8 cellular contexts compared by ENCODE assay signal in the genomic region with DNA sequence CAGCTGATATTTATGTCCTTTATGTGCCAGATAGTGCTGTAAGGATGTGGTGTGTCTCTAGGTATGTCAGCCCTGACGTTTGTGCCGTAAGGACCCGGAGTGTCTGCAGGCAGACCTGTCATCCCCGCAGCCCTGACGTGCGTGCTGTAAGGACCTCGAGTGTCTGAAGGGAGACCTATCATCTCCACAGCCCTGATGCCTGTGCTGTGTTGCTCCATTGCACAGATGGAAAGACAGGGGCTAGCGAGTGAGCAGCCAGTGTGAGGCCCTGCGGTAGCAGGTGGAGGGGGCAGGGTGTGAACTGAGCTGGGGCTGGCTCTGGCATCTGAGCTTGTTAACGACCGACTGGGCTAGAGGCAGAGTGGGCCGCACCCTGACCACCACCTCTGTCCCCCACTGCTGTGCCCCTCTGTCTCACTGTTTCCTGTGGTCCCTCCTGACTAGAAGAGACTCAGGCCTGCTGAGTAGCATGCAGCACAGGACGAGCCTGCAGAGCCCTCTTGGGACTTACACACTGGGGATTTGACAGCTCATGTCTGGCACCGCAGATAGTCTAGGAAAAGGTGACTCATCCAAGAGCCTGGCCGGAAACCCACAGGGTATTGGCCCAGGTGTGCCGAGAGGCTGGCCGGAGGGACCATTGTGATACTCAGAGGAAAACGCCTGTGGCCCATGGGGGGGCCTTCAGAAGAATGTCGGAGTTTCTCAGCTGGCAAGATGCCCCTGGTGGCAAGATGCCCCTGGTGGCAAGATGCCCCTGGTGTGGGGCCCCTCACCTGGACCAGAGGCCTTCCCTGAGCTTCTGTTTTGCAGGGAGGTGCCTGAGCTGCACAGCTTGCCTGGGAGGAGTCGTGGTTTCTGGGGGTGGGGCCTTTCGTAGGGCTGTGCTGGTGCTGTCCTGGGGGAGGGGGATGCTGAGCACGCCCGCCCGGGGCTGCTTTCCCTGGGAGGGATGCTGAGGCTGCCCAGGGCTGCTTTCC. TPM values are rescaled to one million over a fixed set of nuclear protein-coding genes. Genes with fewer than 3 reads are reported as not detected.
DNase-seq lines count a peak whose midpoint lies in the region; ATAC-seq and TF ChIP-seq lines count a peak whose summit lies in the region.

No MANE protein-coding gene starts in this region.

- no peak overlapping the region for H3K4me3 ChIP-seq in AG09309 (ENCODE audit: control insufficient read depth, low read depth, low read length)
- H3K4me3 ChIP-seq in gastroesophageal sphincter: peak overlapping the region in 1 of 2 donors; percentile 11
- no peak overlapping the region for H3K4me3 ChIP-seq in sigmoid colon

- peak; percentile 55 for DNase-seq in AG09309 (ENCODE audit: low read depth)
- peak; percentile 61 for DNase-seq in NCI-H460 (ENCODE audit: extremely low read depth, low read depth)
- peak; percentile 73 for DNase-seq in activated T-cell treated with anti-CD3 and anti-CD28 coated beads, Interleukin-2, amount 50 U/mL, for 24 hours
- peak; percentile 86 for DNase-seq in sigmoid colon
- no peak for DNase-seq in hypothalamus (lab: John Stamatoyannopoulos, UW)

- H3K36me3 ChIP-seq in gastroesophageal sphincter (no peaks in the 10 kb centered on the region), sigmoid colon (no peaks in the 10 kb centered on the region)

- intact Hi-C loops in sigmoid colon (cut with DNase I): no loop called here

- TF ChIP-seq POLR2A in gastroesophageal sphincter (IDR thresholded peaks at IDR 0.05) (no peak), sigmoid colon (IDR thresholded peaks at IDR 0.05) (no peak)

- TF ChIP-seq CTCF in AG09309 (IDR thresholded peaks at IDR 0.05; ENCODE audit: control insufficient read depth, insufficient read depth, low read depth, low read length, missing control alignments) (no peak), gastroesophageal sphincter (IDR thresholded peaks at IDR 0.05) (no peak), sigmoid colon (IDR thresholded peaks at IDR 0.05) (no peak)

- H3K36me3 Mint-ChIP-seq in activated T-cell treated with anti-CD3 and anti-CD28 coated beads, Interleukin-2, amount 50 U/mL, for 24 hours (ENCODE audit: low read depth): no peaks in the 10 kb centered on the region

- 28 to 40% methylated on average over 2 to 7 of the region's 24 CpGs for WGBS in gastroesophageal sphincter (ENCODE audit: low coverage in 1 of 2), 2 donors
- 47 to 66% methylated on average over 24 of the region's 24 CpGs for WGBS in sigmoid colon, 2 donors

- H3K9me3 ChIP-seq in gastroesophageal sphincter (no peaks in the 10 kb centered on the region), sigmoid colon (no peaks in the 10 kb centered on the region)

- H3K4me1 ChIP-seq in gastroesophageal sphincter (peaks cover 12 to 86% (median 44%) of the 10 kb centered on the region in 3 donors), sigmoid colon (peaks cover 0 to 56% (median 49%) of the 10 kb centered on the region in 4 donors)

- peak overlapping the region; percentile 88 for H3K27ac Mint-ChIP-seq in activated T-cell treated with anti-CD3 and anti-CD28 coated beads, Interleukin-2, amount 50 U/mL, for 24 hours

- H3K4me3 Mint-ChIP-seq in activated T-cell treated with anti-CD3 and anti-CD28 coated beads, Interleukin-2, amount 50 U/mL, for 24 hours: peak overlapping the region; percentile 39

- H3K9me3 Mint-ChIP-seq in activated T-cell treated with anti-CD3 and anti-CD28 coated beads, Interleukin-2, amount 50 U/mL, for 24 hours: no peaks in the 10 kb centered on the region

- H3K4me1 Mint-ChIP-seq in activated T-cell treated with anti-CD3 and anti-CD28 coated beads, Interleukin-2, amount 50 U/mL, for 24 hours (ENCODE audit: low read depth): peaks cover 12% of the 10 kb centered on the region

- H3K27me3 Mint-ChIP-seq in activated T-cell treated with anti-CD3 and anti-CD28 coated beads, Interleukin-2, amount 50 U/mL, for 24 hours: no peaks in the 10 kb centered on the region

- no peak for TF ChIP-seq EP300 in gastroesophageal sphincter (IDR thresholded peaks at IDR 0.05)
- no peak for TF ChIP-seq EP300 in sigmoid colon (IDR thresholded peaks at IDR 0.05)

- H3K27ac ChIP-seq in gastroesophageal sphincter: peak overlapping the region; percentile 4 to 84 (median 80)
- H3K27ac ChIP-seq in sigmoid colon: peak overlapping the region; percentile 66 to 80 (median 74)

- no peaks in the 10 kb centered on the region for H3K27me3 ChIP-seq in gastroesophageal sphincter
- no peaks in the 10 kb centered on the region for H3K27me3 ChIP-seq in sigmoid colon

- peak; percentile 73 for ATAC-seq in GM18519 (IDR thresholded peaks at IDR 0.05; ENCODE audit: low FRiP score, unreplicated experiment)
- ATAC-seq in HG02970 (IDR thresholded peaks at IDR 0.05; ENCODE audit: low FRiP score, unreplicated experiment): peak; percentile 57
- peak; percentile 80 for ATAC-seq in gastroesophageal sphincter

RNA-seq across cellular contexts. Expression of gene INPP5A, which starts 34.3 kb away (rescaled TPM):
- 11.7 and 13.1 TPM in 2 replicates for total RNA-seq in NCI-H460 (2014; rRNA removed; shearing (Covaris generic))
- polyA plus RNA-seq in NCI-H460 (2014; cell fraction: nucleus; rRNA removed): 7.4 and 17.5 TPM in 2 replicates
- total RNA-seq in gastroesophageal sphincter (100 to 1,000 TPM; 111 to 288 (median 215) TPM), sigmoid colon (100 to 1,000 TPM; 100 to 132 (median 112) TPM)
- 10 to 100 TPM; 17.6 to 21.0 (median 20.3) TPM for polyA plus RNA-seq in sigmoid colon

Comparison
In these comparisons a context has a peak if more than half of its experiments do, and no peak if none do; other contexts are left out.
1. DNase-seq: peak in AG09309 (single experiment), NCI-H460 (single experiment), activated T-cell treated with anti-CD3 and anti-CD28 coated beads, Interleukin-2, amount 50 U/mL, for 24 hours (single experiment) and sigmoid colon (single experiment); none in hypothalamus (0 of 51).
2. Peak in every context shown above with its lines, with median percentiles within 50 percentile points of each other: ATAC-seq.